1 cellular context compared by ENCODE assay signal in genomic region chr14:27056586-27056985, GRCh38.
TF ChIP-seq lines count a peak whose summit lies in the region.

No MANE protein-coding gene starts in this region.

TF ChIP-seq in H1, 55 proteins besides CTCF, POLR2A, EP300 and RAD21 (continued from another document):
- TF ChIP-seq CEBPB (IDR thresholded peaks at IDR 0.05; ENCODE audit: low read depth, low read length) = no peak
- TF ChIP-seq SAP30 (IDR thresholded peaks at IDR 0.05; ENCODE audit: insufficient read depth, insufficient replicate concordance, low read length) = no peak
- no peak for TF ChIP-seq RNF2 (IDR thresholded peaks at IDR 0.05; ENCODE audit: borderline replicate concordance, low read depth, low read length, missing control alignments, poor library complexity, severe bottlenecking)
TF ChIP-seq in H1: peak in this region for 0.
